Comparison of ENCODE assay signal across 8 cellular contexts in the genomic region with DNA sequence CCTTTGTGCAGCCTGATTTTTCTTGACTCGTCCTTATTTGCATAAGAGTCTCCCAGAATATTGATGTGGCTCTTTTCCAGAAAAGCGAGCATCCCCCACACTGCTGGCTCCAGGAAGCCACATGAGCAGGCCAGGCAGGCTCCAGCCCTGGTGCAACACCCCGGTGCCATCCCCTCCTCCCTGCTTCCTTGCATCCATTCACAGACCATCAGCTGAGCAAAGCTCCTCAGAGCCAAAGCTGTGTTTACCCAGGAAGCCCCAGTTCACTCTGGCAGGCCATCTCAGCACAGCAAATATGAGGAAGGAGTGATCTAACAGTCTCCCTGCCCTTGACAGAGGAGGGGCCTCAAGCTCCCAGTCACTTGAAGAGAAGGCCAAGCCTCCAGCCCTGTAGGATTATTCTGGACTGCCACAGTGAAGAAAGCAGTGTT. TPM values are rescaled to one million over a fixed set of nuclear protein-coding genes. Genes with fewer than 3 reads are reported as not detected.
A peak's percentile ranks its signal among the peaks of the same experiment; 100 is the strongest.
DNase-seq lines count a peak whose midpoint lies in the region; ATAC-seq and TF ChIP-seq lines count a peak whose summit lies in the region.

No MANE protein-coding gene starts in this region.

- no peak overlapping the region for H3K27ac ChIP-seq in HEK293 (ENCODE audit: extremely low read depth, low read depth, low read length)
- no peak overlapping the region for H3K27ac ChIP-seq in hepatocyte
- H3K27ac ChIP-seq in skin epidermis = peak overlapping the region in 17 of 21 experiments; percentile 18 to 82 (median 50)

- 32% methylated on average over 3 of the region's 3 CpGs for WGBS in hepatocyte (ENCODE audit: low lambda C conversion rate, missing lambda C conversion rate)

- DNase-seq in amygdala (lab: John Stamatoyannopoulos, UW) (peak in 52 of 56 donors; percentile 5 to 78 (median 38)), hepatocyte (ENCODE audit: low spot score) (peak; percentile 58), NOMO-1 (lab: John Stamatoyannopoulos, UW; ENCODE audit: unreplicated experiment in 2 of 2) (no peak), NCI-H2171 treated with DMSO at 0.1 percent for 48 hours (lab: John Stamatoyannopoulos, UW) (no peak)

- peak overlapping the region; percentile 2 for H2AFZ ChIP-seq in hepatocyte

- TF ChIP-seq CTCF in HEK293 (tag by site-specific recombination; IDR thresholded peaks at IDR 0.05) (no peak), hepatocyte (IDR thresholded peaks at IDR 0.05; ENCODE audit: poor library complexity) (no peak)

- no peak overlapping the region for H3K4me2 ChIP-seq in hepatocyte

- H3K4me1 ChIP-seq in HEK293 (ENCODE audit: control insufficient read depth, insufficient read depth, low read length) (no peaks in the 10 kb centered on the region), hepatocyte (ENCODE audit: insufficient read depth) (no peaks in the 10 kb centered on the region)

- H3K36me3 ChIP-seq in HEK293 (ENCODE audit: control insufficient read depth in 2 of 2, insufficient read depth in 1 of 2, low read length in 2 of 2) = no peaks in the 10 kb centered on the region
- no peaks in the 10 kb centered on the region for H3K36me3 ChIP-seq in hepatocyte (replicated peaks; ENCODE audit: insufficient read depth, low read depth)

- no peaks in the 10 kb centered on the region for H3K79me2 ChIP-seq in hepatocyte

- CTCF ChIA-PET in HEK293 (lab: Yijun Ruan, JAX) = interaction anchor here (0.6 to 2.4 kb wide), 2 partner anchors 35 to 1401 kb away, joined by 3 to 10 read pairs; a partner anchor contains a TSS

- no peaks in the 10 kb centered on the region for H3K27me3 ChIP-seq in hepatocyte

- POLR2A ChIA-PET in HEK293 (lab: Yijun Ruan, JAX) = no interaction called here

- H3K4me3 ChIP-seq in HEK293 (ENCODE audit: low read depth, low read length) (no peak overlapping the region), hepatocyte (no peak overlapping the region), skin epidermis (no peak overlapping the region)

- H3K9me3 ChIP-seq in HEK293 (ENCODE audit: control insufficient read depth, insufficient read depth, low read depth, low read length) (no peaks in the 10 kb centered on the region), hepatocyte (ENCODE audit: low read depth) (no peaks in the 10 kb centered on the region)

- H3K9me2 ChIP-seq in hepatocyte (replicated peaks; ENCODE audit: insufficient read depth) = no peaks in the 10 kb centered on the region

- no peak for ATAC-seq in GM21786 (IDR thresholded peaks at IDR 0.05; ENCODE audit: unreplicated experiment)
- ATAC-seq in GM18907 (IDR thresholded peaks at IDR 0.05; ENCODE audit: unreplicated experiment) = no peak

- no peaks in the 10 kb centered on the region for H4K20me1 ChIP-seq in hepatocyte (ENCODE audit: insufficient read depth, poor library complexity, severe bottlenecking)

TF ChIP-seq in HEK293, 187 proteins besides CTCF, POLR2A, EP300 and RAD21:
- TF ChIP-seq ZNF175 (tag by site-specific recombination; IDR thresholded peaks at IDR 0.05) (no peak), ZIC2 (tag by site-specific recombination; IDR thresholded peaks at IDR 0.05) (0 out of 2 replicates have a peak, but pooled peaks have one; percentile 31), ZNF211 (tag by site-specific recombination; IDR thresholded peaks at IDR 0.05; ENCODE audit: low read depth) (no peak)

RNA-seq across cellular contexts. Expression of a gene that starts 34.4 kb away (rescaled TPM):
- 1.5 and 1.7 TPM in 2 replicates for total RNA-seq in hepatocyte
- polyA plus RNA-seq in hepatocyte = not detected in 2 replicates

Comparison
In these comparisons a context has a peak if more than half of its experiments do, and no peak if none do; other contexts are left out.
1. H3K27ac ChIP-seq: peak in skin epidermis (17 of 21); none in HEK293 (single experiment) and hepatocyte (single experiment).
2. DNase-seq: peak in amygdala (52 of 56) and hepatocyte (single experiment); none in NOMO-1 (0 of 2) and NCI-H2171 treated with DMSO at 0.1 percent for 48 hours (single experiment).